8 cellular contexts compared by ENCODE assay signal in the genomic region with DNA sequence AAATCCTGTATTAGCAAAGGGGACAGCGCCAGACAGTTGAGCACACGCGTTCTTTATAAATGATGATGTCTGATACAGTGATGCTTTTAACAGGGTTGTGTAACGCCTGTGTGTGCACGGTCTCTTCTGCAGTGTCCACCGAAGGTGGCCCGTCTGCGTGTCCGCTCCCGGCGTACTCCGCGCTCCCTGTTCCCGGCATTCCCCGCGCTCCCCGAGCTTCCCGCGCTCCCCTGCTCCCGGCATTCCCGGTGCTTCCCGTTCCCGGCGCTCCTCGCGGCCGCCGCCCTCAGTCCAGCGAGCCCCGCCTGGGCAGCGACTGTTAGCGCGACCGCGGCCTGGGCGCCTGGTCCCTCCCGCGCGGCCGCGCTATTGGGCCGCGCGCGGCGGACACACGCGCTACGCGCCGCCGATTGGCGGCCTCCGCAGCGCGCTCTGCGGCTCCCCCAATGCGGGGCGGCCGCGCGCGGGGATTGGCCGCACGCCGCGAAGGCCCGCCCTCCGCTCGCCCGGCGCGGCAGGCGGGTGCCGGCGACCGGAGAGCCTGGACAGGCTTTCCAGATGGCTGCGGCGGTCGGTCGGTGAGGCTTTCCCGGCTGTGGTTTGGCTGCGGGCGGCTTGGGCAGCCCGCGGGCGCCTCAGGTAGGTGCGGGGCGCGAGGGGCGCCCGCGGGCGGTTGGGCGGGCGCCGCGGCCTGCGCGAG. TPM values are rescaled to one million over a fixed set of nuclear protein-coding genes. Genes with fewer than 3 reads are reported as not detected.
DNase-seq lines count a peak whose midpoint lies in the region; ATAC-seq and TF ChIP-seq lines count a peak whose summit lies in the region.

A gene (plus strand): TSS at position 497 of the 700 bp plus-strand sequence. CDS start 5,723 bp downstream, outside the sequence.

- H3K27ac Mint-ChIP-seq in CD4-positive, CD25-positive, alpha-beta regulatory T cell = peak within 1 kb of the TSS; percentile 87 to 94 (median 90)
- H3K27ac Mint-ChIP-seq in activated CD8-positive, alpha-beta T cell treated with anti-CD3 and anti-CD28 coated beads, Interleukin-2, amount 10 ng/mL, durations not matched to agents 7 days and 5 days = peak within 1 kb of the TSS; percentile 87

- WGBS in lung, 2 donors = 0% methylated on average over 48 to 100 of the region's 100 CpGs

- H3K36me3 Mint-ChIP-seq in CD4-positive, CD25-positive, alpha-beta regulatory T cell = no peaks in the 10 kb centered on the region
- peaks cover 19% of the 10 kb centered on the region for H3K36me3 Mint-ChIP-seq in activated CD8-positive, alpha-beta T cell treated with anti-CD3 and anti-CD28 coated beads, Interleukin-2, amount 10 ng/mL, durations not matched to agents 7 days and 5 days (ENCODE audit: low read depth)

- H3K9me3 Mint-ChIP-seq in CD4-positive, CD25-positive, alpha-beta regulatory T cell = no peaks in the 10 kb centered on the region
- no peaks in the 10 kb centered on the region for H3K9me3 Mint-ChIP-seq in activated CD8-positive, alpha-beta T cell treated with anti-CD3 and anti-CD28 coated beads, Interleukin-2, amount 10 ng/mL, durations not matched to agents 7 days and 5 days (ENCODE audit: insufficient read depth)

- peaks cover 34% of the 10 kb centered on the region for H3K4me1 ChIP-seq in CD4-positive, CD25-positive, alpha-beta regulatory T cell (ENCODE audit: control insufficient read depth, insufficient read depth, low read length, poor library complexity, severe bottlenecking)
- peaks cover 12 to 14% of the 10 kb centered on the region in 2 donors for H3K4me1 ChIP-seq in lung (ENCODE audit: control insufficient read depth in 2 of 2, insufficient read depth in 2 of 2, low read length in 2 of 2)

- H3K9me3 ChIP-seq in CD4-positive, CD25-positive, alpha-beta regulatory T cell (ENCODE audit: control insufficient read depth in 2 of 2, low read length in 2 of 2) = no peaks in the 10 kb centered on the region
- no peaks in the 10 kb centered on the region for H3K9me3 ChIP-seq in lung (ENCODE audit: control insufficient read depth in 2 of 2, insufficient read depth in 1 of 2, low read length in 1 of 2)

- H3K4me1 Mint-ChIP-seq in CD4-positive, CD25-positive, alpha-beta regulatory T cell = peaks cover 4 to 46% (median 29%) of the 10 kb centered on the region in 4 donors
- H3K4me1 Mint-ChIP-seq in activated CD8-positive, alpha-beta T cell treated with anti-CD3 and anti-CD28 coated beads, Interleukin-2, amount 10 ng/mL, durations not matched to agents 7 days and 5 days (ENCODE audit: low read depth) = peaks cover 40% of the 10 kb centered on the region

- ATAC-seq in CD4-positive, CD25-positive, alpha-beta regulatory T cell (ENCODE audit: low read depth in 2 of 2) = peak; percentile 93
- ATAC-seq in GM19455 (IDR thresholded peaks at IDR 0.05; ENCODE audit: unreplicated experiment) (peak; percentile 76), lung (ENCODE audit: insufficient read depth, low FRiP score) (peak; percentile 97)
- peak; percentile 95 for ATAC-seq in activated CD8-positive, alpha-beta T cell treated with anti-CD3 and anti-CD28 coated beads, Interleukin-2, amount 10 ng/mL, durations not matched to agents 7 days and 5 days

- peak; percentile 66 to 86 (median 77) for DNase-seq in CD4-positive, CD25-positive, alpha-beta regulatory T cell
- DNase-seq in HL-60 (ENCODE audit: low read depth in 1 of 2, low spot score in 1 of 2) = peak; percentile 80 to 94
- peak; percentile 76 for DNase-seq in NCI-H82 treated with DMSO at 0.1 percent for 48 hours (lab: John Stamatoyannopoulos, UW; ENCODE audit: unreplicated experiment)
- peak; percentile 67 for DNase-seq in activated CD8-positive, alpha-beta T cell treated with anti-CD3 and anti-CD28 coated beads, Interleukin-2, amount 10 ng/mL, durations not matched to agents 7 days and 5 days
- peak; percentile 60 for DNase-seq in effector CD8-positive, alpha-beta T cell (lab: John Stamatoyannopoulos, UW)
- DNase-seq in lung (ENCODE audit: low spot score) = peak; percentile 87
- peak; percentile 31 to 65 (median 52) for DNase-seq in stimulated activated CD4-positive, alpha-beta T cell treated with anti-CD3 and anti-CD28 coated beads, TNF-alpha, amount 100 ng/mL, for 24 hours (ENCODE audit: low read depth in 3 of 3)

- H3K36me3 ChIP-seq in CD4-positive, CD25-positive, alpha-beta regulatory T cell (ENCODE audit: control insufficient read depth, insufficient read depth, low read length) = no peaks in the 10 kb centered on the region
- no peaks in the 10 kb centered on the region for H3K36me3 ChIP-seq in lung (ENCODE audit: control insufficient read depth in 2 of 2, insufficient read depth in 2 of 2, low read length in 2 of 2)

- no peaks in the 10 kb centered on the region for H3K27me3 ChIP-seq in CD4-positive, CD25-positive, alpha-beta regulatory T cell (ENCODE audit: control insufficient read depth, insufficient read depth, low read length)
- H3K27me3 ChIP-seq in HL-60 (ENCODE audit: insufficient read depth, poor library complexity, severe bottlenecking) (no peaks in the 10 kb centered on the region), lung (ENCODE audit: control insufficient read depth, insufficient read depth) (no peaks in the 10 kb centered on the region)

- TF ChIP-seq CTCF in HL-60 (IDR thresholded peaks at IDR 0.05; ENCODE audit: insufficient read depth, low read length) = no peak
- no peak for TF ChIP-seq CTCF in lung (IDR thresholded peaks at IDR 0.05; ENCODE audit: control extremely low read depth, extremely low read depth)

- peak within 1 kb of the TSS; percentile 96 to 100 (median 98) for H3K4me3 Mint-ChIP-seq in CD4-positive, CD25-positive, alpha-beta regulatory T cell
- H3K4me3 Mint-ChIP-seq in activated CD8-positive, alpha-beta T cell treated with anti-CD3 and anti-CD28 coated beads, Interleukin-2, amount 10 ng/mL, durations not matched to agents 7 days and 5 days = peak within 1 kb of the TSS; percentile 88

- no peaks in the 10 kb centered on the region for H3K27me3 Mint-ChIP-seq in CD4-positive, CD25-positive, alpha-beta regulatory T cell
- no peaks in the 10 kb centered on the region for H3K27me3 Mint-ChIP-seq in activated CD8-positive, alpha-beta T cell treated with anti-CD3 and anti-CD28 coated beads, Interleukin-2, amount 10 ng/mL, durations not matched to agents 7 days and 5 days (ENCODE audit: low read depth)

- peak within 1 kb of the TSS; percentile 78 for H3K27ac ChIP-seq in CD4-positive, CD25-positive, alpha-beta regulatory T cell (ENCODE audit: insufficient read depth, low read length, poor library complexity, severe bottlenecking)
- H3K27ac ChIP-seq in HL-60 (replicated peaks) (peak within 1 kb of the TSS; percentile 78), lung (ENCODE audit: low read depth in 1 of 2, low read length in 1 of 2) (peak within 1 kb of the TSS; percentile 89 to 97)

- CTCF ChIA-PET in activated CD8-positive, alpha-beta T cell treated with anti-CD3 and anti-CD28 coated beads, Interleukin-2, amount 10 ng/mL, durations not matched to agents 7 days and 5 days (lab: Charles Lee) = no interaction called here

- H3K4me3 ChIP-seq in CD4-positive, CD25-positive, alpha-beta regulatory T cell (ENCODE audit: low read depth, low read length) = peak within 1 kb of the TSS; percentile 96
- H3K4me3 ChIP-seq in HL-60 (replicated peaks; ENCODE audit: insufficient read depth, low read length) = peak within 1 kb of the TSS; percentile 89
- peak within 1 kb of the TSS; percentile 59 for H3K4me3 ChIP-seq in lung

- POLR2A ChIA-PET in activated CD8-positive, alpha-beta T cell treated with anti-CD3 and anti-CD28 coated beads, Interleukin-2, amount 10 ng/mL, durations not matched to agents 7 days and 5 days (lab: Charles Lee) = interaction anchor here (0.7 to 1.2 kb wide), 3 partner anchors 10 to 37 kb away, joined by 3 read pairs; a partner anchor contains a TSS

RNA-seq across cellular contexts. Expression of the gene that starts here (rescaled TPM):
- total RNA-seq in CD4-positive, CD25-positive, alpha-beta regulatory T cell = 41.1 TPM
- 1 to 10 TPM; 2.7 to 6.6 (median 4.5) TPM for polyA plus RNA-seq in CD4-positive, CD25-positive, alpha-beta regulatory T cell
- 10 to 100 TPM; 52.3 to 55.2 TPM for total RNA-seq in activated CD8-positive, alpha-beta T cell treated with anti-CD3 and anti-CD28 coated beads, Interleukin-2, amount 10 ng/mL, durations not matched to agents 7 days and 5 days
- 10 to 100 TPM; 34.7 to 38.4 TPM for total RNA-seq in lung
- 10 to 100 TPM; 13.2 to 17.6 TPM for polyA plus RNA-seq in lung

Comparison
In these comparisons a context has a peak if more than half of its experiments do, and no peak if none do; other contexts are left out.
1. Peak in every context shown above with its lines: DNase-seq, ATAC-seq, H3K4me3 ChIP-seq and H3K27ac ChIP-seq.